In the genomic region with DNA sequence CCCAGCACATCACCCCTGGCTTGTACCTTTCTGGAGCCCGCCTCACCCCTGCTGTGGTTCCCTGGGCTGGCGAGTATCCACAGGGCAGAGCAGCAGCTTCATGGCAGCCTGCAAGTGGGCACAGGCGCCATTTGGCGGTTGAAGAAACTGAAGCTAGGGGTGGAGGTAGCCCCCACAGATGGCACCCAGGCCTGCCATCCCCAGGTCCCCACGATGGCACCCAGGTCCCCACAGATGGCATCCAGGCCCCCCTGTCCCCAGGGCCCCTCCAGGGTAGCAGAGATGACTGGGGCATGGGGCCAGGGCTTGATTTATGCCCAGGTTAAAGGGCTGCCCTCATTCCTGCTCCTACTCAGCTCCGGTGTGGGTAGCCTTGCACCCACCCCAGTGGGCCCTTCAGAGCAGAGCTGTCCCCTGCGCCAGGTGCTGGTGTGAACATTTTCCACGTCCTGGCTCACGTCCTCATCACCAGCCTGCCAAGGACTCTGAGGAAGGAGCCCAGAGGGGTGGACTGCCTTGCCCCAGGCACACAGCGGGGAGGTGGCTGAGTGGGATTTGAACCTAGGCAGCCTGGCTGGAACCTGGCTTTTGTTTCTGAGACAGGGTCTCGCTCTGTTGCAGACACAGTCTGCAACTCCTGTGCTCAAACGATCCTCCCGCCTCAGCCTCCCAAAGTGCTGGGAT, we compare ENCODE assay signal across 14 cellular contexts. TPM values are rescaled to one million over a fixed set of nuclear protein-coding genes. Genes with fewer than 3 reads are reported as not detected.
DNase-seq lines count a peak whose midpoint lies in the region; ATAC-seq, FAIRE-seq and TF ChIP-seq lines count a peak whose summit lies in the region.
"Had no signal": no experiment of that assay in that cellular context is flagged by ENCODE, and none has a peak within 500 bp of the region (broad histone marks: within the 10 kb centered on the region; RNA-seq: fewer than 3 reads in every experiment).

No MANE protein-coding gene starts in this region.

- H4K20me1 ChIP-seq in HepG2 (ENCODE audit: insufficient read depth, low read length): no peaks in the 10 kb centered on the region

- H2BK12ac ChIP-seq in trophoblast cell (ENCODE audit: low read length): no peak overlapping the region

- no peak for ATAC-seq in HepG2
- ATAC-seq in right lobe of liver: no peak
- ATAC-seq: CD8-positive, alpha-beta T cell had no signal

- in situ Hi-C loops in HepG2 (cut with HindIII; ENCODE audit: extremely low pct_ligation_motif_present, low pct_unique_long_range_greater_than_20kb) (loop anchor here (10.0 to 25.0 kb wide), 2 partner anchors 222 to 725 kb away; no protein-coding TSS in a partner anchor), GM13976 (cut with MboI; ENCODE audit: low sequenced_read_pairs, unreplicated experiment) (no loop called here)

- no peak for FAIRE-seq in HepG2 (lab: Jason Lieb, UNC)
- FAIRE-seq: H1 had no signal

- H4K91ac ChIP-seq in trophoblast cell (ENCODE audit: low read depth, low read length): no peak overlapping the region

- H3K4me1 ChIP-seq in HepG2 (ENCODE audit: insufficient read depth, low read length): peaks cover 40% of the 10 kb centered on the region
- H3K4me1 ChIP-seq in right lobe of liver: no peaks in the 10 kb centered on the region
- peaks cover 2 to 8% of the 10 kb centered on the region in 2 experiments for H3K4me1 ChIP-seq in trophoblast cell (ENCODE audit: control insufficient read depth in 1 of 2, insufficient read depth in 2 of 2, low read length in 2 of 2)
- H3K4me1 ChIP-seq: HAP-1 had no signal

- POLR2A ChIA-PET in HepG2 (lab: Yijun Ruan, JAX): interaction anchor here (0.6 to 1.8 kb wide), 3 partner anchors 23 to 61 kb away, joined by 3 to 4 read pairs (median 3); no protein-coding TSS in a partner anchor

- H3K36me3 ChIP-seq in HepG2 (replicated peaks in 1 of 2; ENCODE audit: control insufficient read depth in 1 of 2, insufficient read depth in 2 of 2, low read length in 2 of 2): no peaks in the 10 kb centered on the region
- no peaks in the 10 kb centered on the region for H3K36me3 ChIP-seq in right lobe of liver
- H3K36me3 ChIP-seq in trophoblast cell (ENCODE audit: control insufficient read depth in 1 of 2, insufficient read depth in 2 of 2, low read length in 2 of 2): no peaks in the 10 kb centered on the region

- no peaks in the 10 kb centered on the region for H3K79me1 ChIP-seq in trophoblast cell (ENCODE audit: low read length)

- no peak for TF ChIP-seq RAD21 in HepG2 (CRISPR knock-in tag; IDR thresholded peaks at IDR 0.05)

- no peak overlapping the region for H3K23ac ChIP-seq in trophoblast cell (ENCODE audit: low read length)

- TF ChIP-seq CTCF in HepG2 (CRISPR knock-in tag; IDR thresholded peaks at IDR 0.05) (no peak), right lobe of liver (IDR thresholded peaks at IDR 0.05) (no peak), GM13976 (IDR thresholded peaks at IDR 0.05; ENCODE audit: borderline replicate concordance, control extremely low read depth, extremely low read depth, insufficient read depth, missing control alignments) (no peak)

- H3K27me3 ChIP-seq in HepG2 (ENCODE audit: control insufficient read depth in 1 of 2, insufficient read depth in 2 of 2, low read length in 2 of 2) (peaks cover 1 to 10% of the 10 kb centered on the region in 2 experiments; a peak in 4 of 5 replicates), right lobe of liver (no peaks in the 10 kb centered on the region), trophoblast cell (ENCODE audit: insufficient read depth, low read length) (no peaks in the 10 kb centered on the region)

- no TSS peak for BruUV-seq in HepG2 (replicated peaks; lab: Mats Ljungman, UMichigan)

- 51% methylated on average over 7 of the region's 13 CpGs for WGBS in HepG2 (ENCODE audit: low lambda C conversion rate)
- WGBS in right lobe of liver (ENCODE audit: insufficient coverage, low coverage, low lambda C conversion rate, missing lambda C conversion rate): 58% methylated on average over 3 of the region's 13 CpGs
- WGBS in trophoblast cell (ENCODE audit: extremely low coverage, insufficient coverage, insufficient read length): no CpG with 5 or more reads among the region's 13 CpGs

- peak overlapping the region; percentile 56 for H2AK5ac ChIP-seq in trophoblast cell (ENCODE audit: low read length)

- no peak overlapping the region for H3K18ac ChIP-seq in trophoblast cell (ENCODE audit: low read length)

- no peak overlapping the region for H4K8ac ChIP-seq in trophoblast cell (ENCODE audit: low read depth, low read length)

- no peak overlapping the region for H3K4ac ChIP-seq in trophoblast cell (ENCODE audit: low read depth, low read length)

- no peak overlapping the region for H2BK120ac ChIP-seq in trophoblast cell (ENCODE audit: insufficient read depth, low read length, poor library complexity)

- CTCF ChIA-PET in HepG2 (lab: Yijun Ruan, JAX; ENCODE audit: low intra/inter-chr PET ratio, low total read pairs): interaction anchor here (1.6 kb wide), 1 partner anchor 164 kb away, joined by 6 read pairs; no protein-coding TSS in a partner anchor

- intact Hi-C loops in HepG2 (cut with micrococcal nuclease; ENCODE audit: unreplicated experiment) (loop anchor here (10.0 kb wide), 4 partner anchors 58 to 732 kb away; partner anchors contain the start of genes PUS1 and ULK1), right lobe of liver (cut with DNase I) (no loop called here)

- H3K79me2 ChIP-seq in HepG2 (ENCODE audit: insufficient read depth, low read length): no peaks in the 10 kb centered on the region
- H3K79me2 ChIP-seq in trophoblast cell (ENCODE audit: control insufficient read depth, insufficient read depth, low read length, poor library complexity): no peaks in the 10 kb centered on the region

- H3K4me2 ChIP-seq in HepG2 (ENCODE audit: low read depth, low read length) (no peak overlapping the region), trophoblast cell (ENCODE audit: low read length) (no peak overlapping the region)

- H3K27ac ChIP-seq in HepG2 (ENCODE audit: extremely low read length, insufficient read depth, low read length) (no peak overlapping the region), right lobe of liver (no peak overlapping the region), trophoblast cell (ENCODE audit: low read depth, low read length) (no peak overlapping the region)
- H3K27ac ChIP-seq: BLaER1 treated with 17β-estradiol and CSF1 and Interleukin-3, amounts not matched to agents 10 nM and 100 nM had no signal

- H3K4me3 ChIP-seq in HepG2 (replicated peaks in 1 of 3; ENCODE audit: insufficient read depth in 1 of 3, low read depth in 2 of 3, low read length in 3 of 3) (no peak overlapping the region), right lobe of liver (no peak overlapping the region), trophoblast cell (ENCODE audit: low read depth, low read length) (no peak overlapping the region)
- H3K4me3 ChIP-seq: BLaER1 treated with 17β-estradiol and CSF1 and Interleukin-3, amounts not matched to agents 10 nM and 100 nM; HAP-1 had no signal

- no peak overlapping the region for H2AFZ ChIP-seq in HepG2 (ENCODE audit: low read length)
- no peak overlapping the region for H2AFZ ChIP-seq in trophoblast cell (ENCODE audit: insufficient read depth, low read length, poor library complexity)

- no peak overlapping the region for H3K14ac ChIP-seq in trophoblast cell (ENCODE audit: low read length)

- no peak overlapping the region for H2BK5ac ChIP-seq in trophoblast cell (ENCODE audit: low read depth, low read length, poor library complexity)

- H3K9me3 ChIP-seq in HepG2 (ENCODE audit: low read length) (no peaks in the 10 kb centered on the region), right lobe of liver (no peaks in the 10 kb centered on the region), trophoblast cell (ENCODE audit: insufficient read depth, low read depth, low read length) (peaks cover 4% of the 10 kb centered on the region)
- H3K9me3 ChIP-seq: BLaER1 treated with 17β-estradiol and CSF1 and Interleukin-3, amounts not matched to agents 10 nM and 100 nM; HAP-1 had no signal

- TF ChIP-seq EP300 in HepG2 (IDR thresholded peaks at IDR 0.05; ENCODE audit: low read depth in 2 of 2, low read length in 2 of 2) (no peak), HepG2 (CRISPR knock-in tag; IDR thresholded peaks at IDR 0.05; ENCODE audit: borderline replicate concordance) (no peak)

- TF ChIP-seq POLR2A in HepG2 (IDR thresholded peaks at IDR 0.05; ENCODE audit: insufficient read depth in 1 of 2, low read depth in 2 of 2, low read length in 2 of 2) (no peak), right lobe of liver (IDR thresholded peaks at IDR 0.05) (no peak)

- DNase-seq in HepG2 (ENCODE audit: low spot score) (no peak), right lobe of liver (no peak), islet precursor cell (peak; percentile 54), trophoblast cell (no peak), activated gamma-delta T cell (lab: John Stamatoyannopoulos, UW) (no peak), HPDE6-E6E7 (ENCODE audit: extremely low spot score) (no peak), GM13976 (ENCODE audit: low spot score) (no peak)
- DNase-seq: Calu3; CD8-positive, alpha-beta T cell; DMS79 treated with DMSO at 0.1 percent for 48 hours; GF-D8 had no signal

- H3K9ac ChIP-seq in HepG2 (ENCODE audit: insufficient read depth, low read depth, low read length): no peak overlapping the region
- no peak overlapping the region for H3K9ac ChIP-seq in trophoblast cell (ENCODE audit: low read length)

- no peak overlapping the region for H4K12ac ChIP-seq in trophoblast cell (ENCODE audit: low read depth, low read length)

RNA-seq across cellular contexts. Expression of gene MMP17, which starts 8.7 kb away (rescaled TPM):
- 0.38 and 0.80 TPM in 2 replicates for total RNA-seq in HepG2 (2016; rRNA removed; fragmentation: Illumina TruSeq; extraction: Trizol)
- total RNA-seq in HepG2 (2016; cell fraction: cytosol; rRNA removed; fragmentation: Illumina TruSeq; extraction: Trizol; ENCODE audit: low read depth): 0.79 and 1.1 TPM in 2 replicates
- total RNA-seq in HepG2 (2016; cell fraction: insoluble cytoplasmic fraction; rRNA removed; fragmentation: Illumina TruSeq; extraction: Trizol): 0.36 and 0.78 TPM in 2 replicates
- 1.2 and 1.4 TPM in 2 replicates for total RNA-seq in HepG2 (2016; cell fraction: membrane; rRNA removed; fragmentation: Illumina TruSeq; extraction: Trizol)
- total RNA-seq in HepG2 (2016; cell fraction: nucleus; rRNA removed; fragmentation: Illumina TruSeq; extraction: Trizol): 0.69 and 0.75 TPM in 2 replicates
- polyA plus RNA-seq in HepG2 (2011; rRNA removed): 0.55 and 2.0 TPM in 2 replicates
- 0.69 and 1.1 TPM in 2 replicates for polyA plus RNA-seq in HepG2 (2011; cell fraction: cytosol; rRNA removed)
- polyA plus RNA-seq in HepG2 (2011; cell fraction: nucleus; rRNA removed): 3.2 and 5.2 TPM in 2 replicates
- 0.24 and 0.57 TPM in 2 replicates for polyA plus RNA-seq in HepG2 (2012)
- 0.80 and 1.2 TPM in 2 replicates for polyA plus RNA-seq in HepG2 (2016; cell fraction: cytosol; fragmentation: Illumina TruSeq; extraction: Trizol; ENCODE audit: low read depth)
- 0.53 and 1.4 TPM in 2 replicates for polyA plus RNA-seq in HepG2 (2016; cell fraction: insoluble cytoplasmic fraction; fragmentation: Illumina TruSeq; extraction: Trizol; ENCODE audit: low read depth)
- 1.5 and 2.6 TPM in 2 replicates for polyA plus RNA-seq in HepG2 (2016; cell fraction: membrane; fragmentation: Illumina TruSeq; extraction: Trizol; ENCODE audit: low read depth)
- polyA plus RNA-seq in HepG2 (2016; cell fraction: nucleus; fragmentation: Illumina TruSeq; extraction: Trizol; ENCODE audit: insufficient read depth, low read depth): 2.1 and 2.8 TPM in 2 replicates
- polyA minus RNA-seq in HepG2 (2011; rRNA and poly(A)+ RNA removed; ENCODE audit: low replicate concordance): 0.70 and 1.1 TPM in 2 replicates
- 1.5 TPM in 1 of 2 replicates, not detected in the other for polyA minus RNA-seq in HepG2 (2011; cell fraction: cytosol; rRNA and poly(A)+ RNA removed)
- polyA minus RNA-seq in HepG2 (2011; cell fraction: nucleus; rRNA and poly(A)+ RNA removed): 1.4 and 2.6 TPM in 2 replicates
- 1 to 10 TPM in 2 of 6 experiments, under 1 TPM in 4; 0.58 to 3.9 (median 0.73) TPM for total RNA-seq in right lobe of liver
- polyA plus RNA-seq in trophoblast cell (2013): 12.7 and 12.8 TPM in 2 replicates

RNA-seq across cellular contexts. Expression of gene ULK1, which starts 57.6 kb away (rescaled TPM):
- total RNA-seq in HepG2 (2016; rRNA removed; fragmentation: Illumina TruSeq; extraction: Trizol): 1.7 and 2.8 TPM in 2 replicates
- 1.9 and 2.4 TPM in 2 replicates for total RNA-seq in HepG2 (2016; cell fraction: cytosol; rRNA removed; fragmentation: Illumina TruSeq; extraction: Trizol; ENCODE audit: low read depth)
- total RNA-seq in HepG2 (2016; cell fraction: insoluble cytoplasmic fraction; rRNA removed; fragmentation: Illumina TruSeq; extraction: Trizol): 1.6 and 3.3 TPM in 2 replicates
- 1.7 and 2.8 TPM in 2 replicates for total RNA-seq in HepG2 (2016; cell fraction: membrane; rRNA removed; fragmentation: Illumina TruSeq; extraction: Trizol)
- 4.9 and 6.0 TPM in 2 replicates for total RNA-seq in HepG2 (2016; cell fraction: nucleus; rRNA removed; fragmentation: Illumina TruSeq; extraction: Trizol)
- 10.1 and 13.9 TPM in 2 replicates for polyA plus RNA-seq in HepG2 (2011; rRNA removed)
- polyA plus RNA-seq in HepG2 (2011; cell fraction: cytosol; rRNA removed): 2.2 and 3.2 TPM in 2 replicates
- 132 and 157 TPM in 2 replicates for polyA plus RNA-seq in HepG2 (2011; cell fraction: nucleus; rRNA removed)
- polyA plus RNA-seq in HepG2 (2012): 16.0 and 35.4 TPM in 2 replicates
- polyA plus RNA-seq in HepG2 (2016; cell fraction: cytosol; fragmentation: Illumina TruSeq; extraction: Trizol; ENCODE audit: low read depth): 0.21 and 0.24 TPM in 2 replicates
- 3.6 and 5.0 TPM in 2 replicates for polyA plus RNA-seq in HepG2 (2016; cell fraction: insoluble cytoplasmic fraction; fragmentation: Illumina TruSeq; extraction: Trizol; ENCODE audit: low read depth)
- polyA plus RNA-seq in HepG2 (2016; cell fraction: membrane; fragmentation: Illumina TruSeq; extraction: Trizol; ENCODE audit: low read depth): 0.60 and 0.72 TPM in 2 replicates
- 27.6 and 31.1 TPM in 2 replicates for polyA plus RNA-seq in HepG2 (2016; cell fraction: nucleus; fragmentation: Illumina TruSeq; extraction: Trizol; ENCODE audit: insufficient read depth, low read depth)
- 11.3 and 13.5 TPM in 2 replicates for polyA minus RNA-seq in HepG2 (2011; rRNA and poly(A)+ RNA removed; ENCODE audit: low replicate concordance)
- 7.8 and 10.2 TPM in 2 replicates for polyA minus RNA-seq in HepG2 (2011; cell fraction: cytosol; rRNA and poly(A)+ RNA removed)
- polyA minus RNA-seq in HepG2 (2011; cell fraction: nucleus; rRNA and poly(A)+ RNA removed): 15.5 and 17.8 TPM in 2 replicates
- total RNA-seq in right lobe of liver: 10 to 100 TPM; 14.5 to 39.0 (median 20.5) TPM
- polyA plus RNA-seq in trophoblast cell (2013): 74.0 and 74.9 TPM in 2 replicates
